11 cellular contexts compared by ENCODE assay signal in genomic region chr5:78497573-78498533, GRCh38.
DNase-seq lines count a peak whose midpoint lies in the region; ATAC-seq and TF ChIP-seq lines count a peak whose summit lies in the region.
"Had no signal": no experiment of that assay in that cellular context is flagged by ENCODE, and none has a peak within 500 bp of the region (broad histone marks: within the 10 kb centered on the region; RNA-seq: fewer than 3 reads in every experiment).

No MANE protein-coding gene starts in this region.

- H3K9me3 ChIP-seq in esophagus muscularis mucosa (no peaks in the 10 kb centered on the region), thyroid gland (no peaks in the 10 kb centered on the region), tibial nerve (no peaks in the 10 kb centered on the region)
- H3K9me3 ChIP-seq: BE2C had no signal

- TF ChIP-seq EP300 in esophagus muscularis mucosa (IDR thresholded peaks at IDR 0.05) (no peak), tibial nerve (IDR thresholded peaks at IDR 0.05) (no peak)

- intact Hi-C loops in Right ventricle myocardium inferior (cut with DNase I) (no loop called here), cardiac septum (cut with DNase I) (no loop called here), esophagus muscularis mucosa (cut with DNase I) (no loop called here), thyroid gland (cut with DNase I) (no loop called here)

- H3K27me3 ChIP-seq in esophagus muscularis mucosa (no peaks in the 10 kb centered on the region), thyroid gland (no peaks in the 10 kb centered on the region), tibial nerve (no peaks in the 10 kb centered on the region)
- H3K27me3 ChIP-seq: BE2C had no signal

- TF ChIP-seq CTCF in esophagus muscularis mucosa (IDR thresholded peaks at IDR 0.05) (no peak), thyroid gland (IDR thresholded peaks at IDR 0.05) (no peak), tibial nerve (IDR thresholded peaks at IDR 0.05) (no peak)

- H3K4me1 ChIP-seq in esophagus muscularis mucosa (peaks cover 32 to 67% (median 53%) of the 10 kb centered on the region in 4 donors), thyroid gland (peaks cover 7 to 13% of the 10 kb centered on the region in 2 donors), tibial nerve (peaks cover 0 to 67% (median 24%) of the 10 kb centered on the region in 4 donors)

- TF ChIP-seq POLR2A in esophagus muscularis mucosa (IDR thresholded peaks at IDR 0.05; ENCODE audit: low read depth): no peak
- no peak for TF ChIP-seq POLR2A in thyroid gland (IDR thresholded peaks at IDR 0.05)
- TF ChIP-seq POLR2A in tibial nerve (IDR thresholded peaks at IDR 0.05): no peak

- H3K36me3 ChIP-seq in esophagus muscularis mucosa: no peaks in the 10 kb centered on the region
- no peaks in the 10 kb centered on the region for H3K36me3 ChIP-seq in thyroid gland
- peaks cover 0 to 7% (median 0%) of the 10 kb centered on the region in 3 donors for H3K36me3 ChIP-seq in tibial nerve
- H3K36me3 ChIP-seq: BE2C had no signal

- ATAC-seq in Right ventricle myocardium inferior: peak; percentile 54
- peak; percentile 63 for ATAC-seq in HG03442 (IDR thresholded peaks at IDR 0.05; ENCODE audit: unreplicated experiment)

- H3K27ac ChIP-seq in esophagus muscularis mucosa (replicated peaks in 1 of 4): peak overlapping the region in 1 of 4 donors; percentile 34
- no peak overlapping the region for H3K27ac ChIP-seq in thyroid gland
- H3K27ac ChIP-seq in tibial nerve: no peak overlapping the region

- H3K4me3 ChIP-seq in esophagus muscularis mucosa: no peak overlapping the region
- no peak overlapping the region for H3K4me3 ChIP-seq in thyroid gland (replicated peaks in 1 of 3)
- no peak overlapping the region for H3K4me3 ChIP-seq in tibial nerve

- DNase-seq in Right ventricle myocardium inferior (ENCODE audit: missing footprints) (no peak), cardiac septum (ENCODE audit: low spot score) (no peak), esophagus muscularis mucosa (ENCODE audit: extremely low spot score) (peak; percentile 78), thyroid gland (peak; percentile 46 to 68), NCI-H2107 treated with DMSO at 0.1 percent for 48 hours (lab: John Stamatoyannopoulos, UW; ENCODE audit: unreplicated experiment) (no peak), tibial nerve (ENCODE audit: low spot score in 2 of 2) (no peak)
- no peak for DNase-seq in activated T-cell treated with anti-CD3 and anti-CD28 coated beads, Interleukin-2, amount 50 U/mL, for 48 hours
- DNase-seq: activated naive CD4-positive, alpha-beta T cell treated with anti-CD3 and anti-CD28 coated beads, Interleukin-2, amount 50 U/mL, for 16 hours; BE2C; midbrain had no signal

- WGBS in esophagus muscularis mucosa: 41% methylated on average over 13 of the region's 13 CpGs
- 55 to 56% methylated on average over 13 of the region's 13 CpGs for WGBS in thyroid gland, 2 donors
- WGBS in tibial nerve, 2 donors: 53 to 60% methylated on average over 13 of the region's 13 CpGs

Comparison
In these comparisons a context has a peak if more than half of its experiments do, and no peak if none do; other contexts are left out.
1. DNase-seq: peak in esophagus muscularis mucosa (single experiment) and thyroid gland (2 of 2); none in Right ventricle myocardium inferior (single experiment), cardiac septum (single experiment), NCI-H2107 treated with DMSO at 0.1 percent for 48 hours (single experiment), tibial nerve (0 of 2) and activated T-cell treated with anti-CD3 and anti-CD28 coated beads, Interleukin-2, amount 50 U/mL, for 48 hours (0 of 2).